Comparison of ENCODE assay signal across 2 cellular contexts in genomic region chr6:101402618-101403002, GRCh38.
A peak's percentile ranks its signal among the peaks of the same experiment; 100 is the strongest.
TF ChIP-seq lines count a peak whose summit lies in the region.

No MANE protein-coding gene starts in this region.

TF ChIP-seq in IMR-90, 13 proteins besides CTCF, POLR2A, EP300 and RAD21:
- TF ChIP-seq MXI1 (IDR thresholded peaks at IDR 0.05; ENCODE audit: borderline replicate concordance, low read depth, low read length): no peak
- TF ChIP-seq, protein P1, sequence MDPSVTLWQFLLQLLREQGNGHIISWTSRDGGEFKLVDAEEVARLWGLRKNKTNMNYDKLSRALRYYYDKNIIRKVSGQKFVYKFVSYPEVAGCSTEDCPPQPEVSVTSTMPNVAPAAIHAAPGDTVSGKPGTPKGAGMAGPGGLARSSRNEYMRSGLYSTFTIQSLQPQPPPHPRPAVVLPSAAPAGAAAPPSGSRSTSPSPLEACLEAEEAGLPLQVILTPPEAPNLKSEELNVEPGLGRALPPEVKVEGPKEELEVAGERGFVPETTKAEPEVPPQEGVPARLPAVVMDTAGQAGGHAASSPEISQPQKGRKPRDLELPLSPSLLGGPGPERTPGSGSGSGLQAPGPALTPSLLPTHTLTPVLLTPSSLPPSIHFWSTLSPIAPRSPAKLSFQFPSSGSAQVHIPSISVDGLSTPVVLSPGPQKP (IDR thresholded peaks at IDR 0.05; ENCODE audit: borderline replicate concordance, low read depth, low read length): no peak
- no peak for TF ChIP-seq RFX5 (IDR thresholded peaks at IDR 0.05; ENCODE audit: low read depth, low read length)
- no peak for TF ChIP-seq CEBPB (IDR thresholded peaks at IDR 0.05; ENCODE audit: low read depth, low read length)
- no peak for TF ChIP-seq NFE2L2 (IDR thresholded peaks at IDR 0.05; ENCODE audit: low read depth, low read length)
- no peak for TF ChIP-seq FOS (IDR thresholded peaks at IDR 0.05; ENCODE audit: low read depth, low read length)
- no peak for TF ChIP-seq MAZ (IDR thresholded peaks at IDR 0.05; ENCODE audit: borderline replicate concordance, low read depth, low read length)
- no peak for TF ChIP-seq SMC3 (IDR thresholded peaks at IDR 0.05; ENCODE audit: low read depth, low read length)
- TF ChIP-seq CHD1 (IDR thresholded peaks at IDR 0.05; ENCODE audit: low read depth, low read length): no peak

TF ChIP-seq in H1, 55 proteins besides CTCF, POLR2A, EP300 and RAD21:
- no peak for TF ChIP-seq FOSL1 (IDR thresholded peaks at IDR 0.05; ENCODE audit: insufficient read depth, low read depth, low read length)
- TF ChIP-seq KDM4A (IDR thresholded peaks at IDR 0.05; ENCODE audit: low read depth, low read length, severe bottlenecking): peak; percentile 60
- TF ChIP-seq TAF1 (IDR thresholded peaks at IDR 0.05; ENCODE audit: low read depth, low read length): 0 out of 2 replicates have a peak, but pooled peaks have one; percentile 21
- no peak for TF ChIP-seq PHF8 (conservative IDR thresholded peaks at IDR 0.05; ENCODE audit: low read depth, low read length)
- TF ChIP-seq SAP30 (IDR thresholded peaks at IDR 0.05; ENCODE audit: insufficient read depth, insufficient replicate concordance, low read length): peak; percentile 9
- TF ChIP-seq YY1 (IDR thresholded peaks at IDR 0.05; ENCODE audit: low read depth, low read length): 0 out of 2 replicates have a peak, but pooled peaks have one; percentile 16
- TF ChIP-seq ASH2L (IDR thresholded peaks at IDR 0.05; ENCODE audit: low read length): peak; percentile 9
- no peak for TF ChIP-seq TAF7 (optimal IDR thresholded peaks at IDR 0.05; ENCODE audit: borderline replicate concordance, low read depth, low read length)
